ENCODE assay signal across 20 cellular contexts in genomic region chr2:77397763-77398162, GRCh38.
"Had no signal": no experiment of that assay in that cellular context is flagged by ENCODE, and none has a peak within 500 bp of the region (broad histone marks: within the 10 kb centered on the region; RNA-seq: fewer than 3 reads in every experiment).

No MANE protein-coding gene starts in this region.

- H3K36me3 ChIP-seq: prostate gland, spleen, tibial nerve had no signal

- H3K27me3 ChIP-seq: spleen, tibial nerve had no signal

- ATAC-seq: activated T-helper 17 cell treated with anti-CD3 and anti-CD28 coated beads, Interleukin-2, amount 50 U/mL, for 72 hours; left lobe of liver; natural killer cell treated with Interleukin-12 subunit alpha and Interleukin-12 subunit beta and Interleukin-15 and Interleukin-18, amount 100 ng/mL, for 72 hours; sciatic nerve; stimulated activated naive B cell treated with anti-CD40 and anti-IgM and Interleukin-4, amounts not matched to agents 10 μg/mL and 1 μg/mL and 100 μg/mL, for 72 hours had no signal

- H3K4me3 ChIP-seq: prostate gland, spleen, tibial nerve had no signal

- DNase-seq: activated CD4-positive, alpha-beta T cell treated with anti-CD3 and anti-CD28 coated beads, Interleukin-2, amount 50 U/mL, for 1 hour; activated naive CD4-positive, alpha-beta T cell treated with anti-CD3 and anti-CD28 coated beads for 36 hours; activated T-cell treated with anti-CD3 and anti-CD28 coated beads for 4 hours; central memory CD4-positive, alpha-beta T cell; cortex of kidney; effector CD8-positive, alpha-beta T cell; glutamatergic neuron; immature natural killer cell; mammary epithelial cell; nucleus accumbens; spleen; stimulated activated CD4-positive, alpha-beta T cell treated with anti-CD3 and anti-CD28 coated beads, Interleukin-1b, Interleukin-23, amount 100 ng/mL, for 48 hours; stimulated activated naive B cell treated with anti-CD40 and anti-IgM and Interleukin-4, amounts not matched to agents 10 μg/mL and 1 μg/mL and 100 μg/mL, for 72 hours; T-helper 2 cell had no signal
